9 cellular contexts compared by ENCODE assay signal in the genomic region with DNA sequence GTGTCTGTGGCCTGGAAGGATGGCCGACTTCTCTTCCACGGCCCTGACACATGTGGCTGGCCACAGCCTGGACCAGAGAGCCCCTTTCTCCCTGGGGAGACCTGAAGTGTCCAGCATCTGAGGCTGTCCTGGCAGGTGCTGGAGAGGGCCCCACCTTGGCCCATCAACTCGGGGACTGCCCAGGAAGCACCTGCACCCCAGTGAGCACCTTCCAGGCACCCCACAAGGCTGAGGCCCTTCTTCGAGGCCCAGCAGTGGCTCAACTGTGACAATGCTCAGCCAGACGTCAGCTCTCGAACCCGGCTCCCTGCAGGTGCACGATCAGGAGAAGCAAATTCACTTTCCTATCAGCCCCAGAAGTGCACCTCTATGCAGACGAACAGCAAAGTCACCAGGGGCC. TPM values are rescaled to one million over a fixed set of nuclear protein-coding genes. Genes with fewer than 3 reads are reported as not detected.
DNase-seq lines count a peak whose midpoint lies in the region; ATAC-seq, FAIRE-seq and TF ChIP-seq lines count a peak whose summit lies in the region.
"Had no signal": no experiment of that assay in that cellular context is flagged by ENCODE, and none has a peak within 500 bp of the region (broad histone marks: within the 10 kb centered on the region; RNA-seq: fewer than 3 reads in every experiment).

No MANE protein-coding gene starts in this region.

- H2AFZ ChIP-seq in HepG2 (ENCODE audit: low read length): no peak overlapping the region
- no peak overlapping the region for H2AFZ ChIP-seq in K562 (ENCODE audit: low read depth, low read length)

- TF ChIP-seq POLR2A in HepG2 (IDR thresholded peaks at IDR 0.05; ENCODE audit: insufficient read depth in 1 of 2, low read depth in 2 of 2, low read length in 2 of 2) (no peak), K562 (conservative IDR thresholded peaks at IDR 0.05) (no peak)

- no peak for TF ChIP-seq CTCF in liver (IDR thresholded peaks at IDR 0.05; ENCODE audit: low read depth, low read length, missing input control)
- no peak for TF ChIP-seq CTCF in HepG2 (CRISPR knock-in tag; IDR thresholded peaks at IDR 0.05)
- TF ChIP-seq CTCF in K562 (IDR thresholded peaks at IDR 0.05 in 2 of 3, conservative IDR thresholded peaks at IDR 0.05 in 1 of 3; ENCODE audit: insufficient read depth in 2 of 3, low read depth in 1 of 3, low read length in 3 of 3): no peak

- CTCF ChIA-PET in HepG2 (lab: Yijun Ruan, JAX; ENCODE audit: low intra/inter-chr PET ratio, low total read pairs) (no interaction called here), K562 (lab: Yijun Ruan, JAX; ENCODE audit: low intra/inter-chr PET ratio) (no interaction called here)

- H3K9ac ChIP-seq in liver (ENCODE audit: low read depth in 1 of 2, low read length in 2 of 2) (no peak overlapping the region), HepG2 (ENCODE audit: insufficient read depth, low read depth, low read length) (no peak overlapping the region), K562 (ENCODE audit: insufficient read depth in 1 of 2, low read depth in 2 of 2, low read length in 2 of 2) (peak overlapping the region in 1 of 2 experiments; percentile 66; a peak in 2 of 4 replicates)

- H3K36me3 ChIP-seq in liver (ENCODE audit: control insufficient read depth in 4 of 4, insufficient read depth in 3 of 4, low read depth in 1 of 4, low read length in 3 of 4) (no peaks in the 10 kb centered on the region), HepG2 (replicated peaks in 1 of 2; ENCODE audit: control insufficient read depth in 1 of 2, insufficient read depth in 2 of 2, low read length in 2 of 2) (no peaks in the 10 kb centered on the region), K562 (ENCODE audit: control insufficient read depth, insufficient read depth, low read length) (peaks cover 51% of the 10 kb centered on the region)

- H3K4me3 ChIP-seq in liver (ENCODE audit: low read depth in 1 of 3, low read length in 3 of 3) (no peak overlapping the region), HepG2 (replicated peaks in 1 of 3; ENCODE audit: insufficient read depth in 1 of 3, low read depth in 2 of 3, low read length in 3 of 3) (no peak overlapping the region), K562 (no peak overlapping the region)

- H3K27me3 ChIP-seq in liver (ENCODE audit: control insufficient read depth in 4 of 4, insufficient read depth in 4 of 4, low read length in 3 of 4) (no peaks in the 10 kb centered on the region), HepG2 (ENCODE audit: control insufficient read depth in 1 of 2, insufficient read depth in 2 of 2, low read length in 2 of 2) (no peaks in the 10 kb centered on the region), K562 (ENCODE audit: control insufficient read depth in 2 of 2, insufficient read depth in 2 of 2, low read length in 2 of 2) (no peaks in the 10 kb centered on the region)

- TF ChIP-seq RAD21 in liver (IDR thresholded peaks at IDR 0.05): no peak
- TF ChIP-seq RAD21 in HepG2 (CRISPR knock-in tag; IDR thresholded peaks at IDR 0.05): no peak
- no peak for TF ChIP-seq RAD21 in K562 (CRISPR knock-in tag; conservative IDR thresholded peaks at IDR 0.05 in 1 of 2, IDR thresholded peaks at IDR 0.05 in 1 of 2)

- H3K27ac ChIP-seq in liver (ENCODE audit: low read depth in 1 of 2, low read length in 2 of 2) (peak overlapping the region; percentile 19 to 27), HepG2 (ENCODE audit: extremely low read length, insufficient read depth, low read length) (no peak overlapping the region), K562 (ENCODE audit: extremely low read depth, low read depth, low read length) (peak overlapping the region; percentile 74)

- FAIRE-seq in HepG2 (lab: Jason Lieb, UNC) (no peak), K562 (lab: Jason Lieb, UNC) (no peak)
- FAIRE-seq: bronchial epithelial cell had no signal

- H3K9me1 ChIP-seq in K562 (ENCODE audit: control insufficient read depth, insufficient read depth, low read length): no peaks in the 10 kb centered on the region

- ATAC-seq in HepG2 (no peak), HG03135 (IDR thresholded peaks at IDR 0.05; ENCODE audit: unreplicated experiment) (peak; percentile 21), K562 (no peak)

- in situ Hi-C loops in HepG2 (cut with HindIII; ENCODE audit: extremely low pct_ligation_motif_present, low pct_unique_long_range_greater_than_20kb) (no loop called here), K562 (cut with MboI) (no loop called here)

- TF ChIP-seq EP300 in HepG2 (IDR thresholded peaks at IDR 0.05; ENCODE audit: low read depth in 2 of 2, low read length in 2 of 2) (no peak), HepG2 (CRISPR knock-in tag; IDR thresholded peaks at IDR 0.05; ENCODE audit: borderline replicate concordance) (no peak), K562 (IDR thresholded peaks at IDR 0.05; ENCODE audit: low read length) (no peak)

- POLR2A ChIA-PET in HepG2 (lab: Yijun Ruan, JAX): no interaction called here
- POLR2A ChIA-PET in K562 (lab: Yijun Ruan, JAX): interaction anchor here (0.6 to 1.1 kb wide), 2 partner anchors 9 to 180 kb away, joined by 3 read pairs; no protein-coding TSS in a partner anchor

- H3K4me1 ChIP-seq in liver (ENCODE audit: control insufficient read depth in 4 of 4, insufficient read depth in 4 of 4, low read length in 3 of 4): peaks cover 0 to 3% (median 0%) of the 10 kb centered on the region in 4 donors
- H3K4me1 ChIP-seq in HepG2 (ENCODE audit: insufficient read depth, low read length): peaks cover 37% of the 10 kb centered on the region
- H3K4me1 ChIP-seq in K562 (replicated peaks in 1 of 2; ENCODE audit: control insufficient read depth in 2 of 2, insufficient read depth in 2 of 2, low read length in 2 of 2): peaks cover 59 to 62% of the 10 kb centered on the region in 2 experiments

- H4K20me1 ChIP-seq in HepG2 (ENCODE audit: insufficient read depth, low read length): no peaks in the 10 kb centered on the region
- H4K20me1 ChIP-seq in K562 (replicated peaks; ENCODE audit: control insufficient read depth, insufficient read depth, low read length): no peaks in the 10 kb centered on the region

- DNase-seq in HepG2 (ENCODE audit: low spot score): no peak
- DNase-seq in K562 (ENCODE audit: extremely low read depth in 1 of 4, low spot score in 3 of 4): no peak
- no peak for DNase-seq in NCI-H748 treated with DMSO at 0.1 percent for 48 hours (lab: John Stamatoyannopoulos, UW)
- DNase-seq in NCI-H510A (lab: John Stamatoyannopoulos, UW): no peak
- no peak for DNase-seq in iPS-NIHi7 (ENCODE audit: extremely low spot score)
- no peak for DNase-seq in AG08396 (ENCODE audit: low spot score)

- BruUV-seq in HepG2 (replicated peaks; lab: Mats Ljungman, UMichigan): no TSS peak
- BruUV-seq in K562 (replicated peaks; lab: Mats Ljungman, UMichigan): no TSS peak

- WGBS in liver: 85% methylated on average over 9 of the region's 9 CpGs
- 100% methylated on average over 1 of the region's 9 CpGs for WGBS in HepG2 (ENCODE audit: low lambda C conversion rate)
- 80% methylated on average over 7 of the region's 9 CpGs for WGBS in K562 (ENCODE audit: insufficient coverage, low coverage, missing lambda C conversion rate)

- H3K9me3 ChIP-seq in liver (ENCODE audit: control insufficient read depth in 4 of 4, low read length in 3 of 4) (no peaks in the 10 kb centered on the region), HepG2 (ENCODE audit: low read length) (no peaks in the 10 kb centered on the region), K562 (replicated peaks; ENCODE audit: control insufficient read depth, insufficient read depth, low read depth, low read length) (no peaks in the 10 kb centered on the region)

- no peak overlapping the region for H3K4me2 ChIP-seq in HepG2 (ENCODE audit: low read depth, low read length)
- no peak overlapping the region for H3K4me2 ChIP-seq in K562 (ENCODE audit: insufficient read depth, low read length)

- intact Hi-C loops in HepG2 (cut with micrococcal nuclease; ENCODE audit: unreplicated experiment) (no loop called here), K562 (cut with micrococcal nuclease) (no loop called here)

- H3K79me2 ChIP-seq in HepG2 (ENCODE audit: insufficient read depth, low read length) (no peaks in the 10 kb centered on the region), K562 (ENCODE audit: control insufficient read depth, insufficient read depth, low read length) (peaks cover 21% of the 10 kb centered on the region; the same call in 1 of the 3 replicates)

RNA-seq across cellular contexts. Expression of gene RGS10, which starts 24.3 kb away (rescaled TPM):
- total RNA-seq in liver: 10 to 100 TPM in 1 of 2 donors, 1 to 10 TPM in 1; 1.8 to 51.9 TPM
- 1 to 10 TPM; 1.8 to 2.6 TPM for polyA plus RNA-seq in liver
- 1.1 and 1.7 TPM in 2 replicates for total RNA-seq in HepG2 (2016; rRNA removed; fragmentation: Illumina TruSeq; extraction: Trizol)
- 2.3 and 4.0 TPM in 2 replicates for total RNA-seq in HepG2 (2016; cell fraction: cytosol; rRNA removed; fragmentation: Illumina TruSeq; extraction: Trizol; ENCODE audit: low read depth)
- 1.3 and 2.0 TPM in 2 replicates for total RNA-seq in HepG2 (2016; cell fraction: insoluble cytoplasmic fraction; rRNA removed; fragmentation: Illumina TruSeq; extraction: Trizol)
- total RNA-seq in HepG2 (2016; cell fraction: membrane; rRNA removed; fragmentation: Illumina TruSeq; extraction: Trizol): 2.3 and 2.4 TPM in 2 replicates
- total RNA-seq in HepG2 (2016; cell fraction: nucleus; rRNA removed; fragmentation: Illumina TruSeq; extraction: Trizol): 0.78 and 1.1 TPM in 2 replicates
- 4.1 and 5.1 TPM in 2 replicates for polyA plus RNA-seq in HepG2 (2011; rRNA removed)
- polyA plus RNA-seq in HepG2 (2011; cell fraction: cytosol; rRNA removed): 2.9 and 4.0 TPM in 2 replicates
- polyA plus RNA-seq in HepG2 (2011; cell fraction: nucleus; rRNA removed): 1.2 and 1.3 TPM in 2 replicates
- 1.4 and 3.1 TPM in 2 replicates for polyA plus RNA-seq in HepG2 (2012)
- 3.3 and 5.1 TPM in 2 replicates for polyA plus RNA-seq in HepG2 (2016; cell fraction: cytosol; fragmentation: Illumina TruSeq; extraction: Trizol; ENCODE audit: low read depth)
- polyA plus RNA-seq in HepG2 (2016; cell fraction: insoluble cytoplasmic fraction; fragmentation: Illumina TruSeq; extraction: Trizol; ENCODE audit: low read depth): 2.4 and 3.6 TPM in 2 replicates
- 3.3 TPM in 2 replicates for polyA plus RNA-seq in HepG2 (2016; cell fraction: membrane; fragmentation: Illumina TruSeq; extraction: Trizol; ENCODE audit: low read depth)
- 0.67 and 1.8 TPM in 2 replicates for polyA plus RNA-seq in HepG2 (2016; cell fraction: nucleus; fragmentation: Illumina TruSeq; extraction: Trizol; ENCODE audit: insufficient read depth, low read depth)
- polyA minus RNA-seq in HepG2 (2011; rRNA and poly(A)+ RNA removed; ENCODE audit: low replicate concordance): 1.3 and 2.3 TPM in 2 replicates
- polyA minus RNA-seq in HepG2 (2011; cell fraction: cytosol; rRNA and poly(A)+ RNA removed): 1.3 and 2.1 TPM in 2 replicates
- polyA minus RNA-seq in HepG2 (2011; cell fraction: nucleus; rRNA and poly(A)+ RNA removed): 0.99 and 1.8 TPM in 2 replicates
- total RNA-seq in K562 (2011; cell fraction: chromatin; rRNA removed; ENCODE audit: low replicate concordance): 9.5 and 17.1 TPM in 2 replicates
- total RNA-seq in K562 (2011; cell fraction: nucleolus; rRNA removed): 9.5 and 11.8 TPM in 2 replicates
- 15.0 and 25.7 TPM in 2 replicates for total RNA-seq in K562 (2011; cell fraction: nucleoplasm; rRNA removed)
- total RNA-seq in K562 (2014; rRNA removed): 47.6 and 61.8 TPM in 2 replicates
- 67.5 and 76.1 TPM in 2 replicates for total RNA-seq in K562 (2014; rRNA removed; fragmentation: Illumina TruSeq; extraction: Trizol)
- 62.1 and 62.4 TPM in 2 replicates for total RNA-seq in K562 (2015; rRNA removed; fragmentation: Illumina TruSeq; extraction: Trizol)
- 56.6 and 59.1 TPM in 2 replicates for total RNA-seq in K562 (2021)
- polyA plus RNA-seq in K562 (2011; rRNA removed): 89.3 and 123 TPM in 2 replicates
- 23.5 and 39.7 TPM in 2 replicates for polyA plus RNA-seq in K562 (2011; cell fraction: cytosol; rRNA removed)
- 17.6 and 25.4 TPM in 2 replicates for polyA plus RNA-seq in K562 (2011; cell fraction: nucleus; rRNA removed)
- polyA plus RNA-seq in K562 (2012): 72.6 and 102 TPM in 2 replicates
- polyA plus RNA-seq in K562 (2014; fragmentation: Illumina TruSeq; extraction: Trizol): 81.1 and 91.4 TPM in 2 replicates
- polyA plus RNA-seq in K562 (2014; fragmentation: Nextera tagmentation; extraction: Ambion mirVana): 10 to 100 TPM; 31.9 to 43.7 TPM
- polyA plus RNA-seq in K562 (2014; rRNA removed): 79.2 and 104 TPM in 2 replicates
- polyA minus RNA-seq in K562 (2011; rRNA and poly(A)+ RNA removed): 48.6 and 52.8 TPM in 2 replicates
- polyA minus RNA-seq in K562 (2011; cell fraction: cytosol; rRNA and poly(A)+ RNA removed): 21.9 and 24.2 TPM in 2 replicates
- 4.6 and 9.9 TPM in 2 replicates for polyA minus RNA-seq in K562 (2011; cell fraction: nucleus; rRNA and poly(A)+ RNA removed)
